Comparison of ENCODE assay signal across 8 cellular contexts in the genomic region with DNA sequence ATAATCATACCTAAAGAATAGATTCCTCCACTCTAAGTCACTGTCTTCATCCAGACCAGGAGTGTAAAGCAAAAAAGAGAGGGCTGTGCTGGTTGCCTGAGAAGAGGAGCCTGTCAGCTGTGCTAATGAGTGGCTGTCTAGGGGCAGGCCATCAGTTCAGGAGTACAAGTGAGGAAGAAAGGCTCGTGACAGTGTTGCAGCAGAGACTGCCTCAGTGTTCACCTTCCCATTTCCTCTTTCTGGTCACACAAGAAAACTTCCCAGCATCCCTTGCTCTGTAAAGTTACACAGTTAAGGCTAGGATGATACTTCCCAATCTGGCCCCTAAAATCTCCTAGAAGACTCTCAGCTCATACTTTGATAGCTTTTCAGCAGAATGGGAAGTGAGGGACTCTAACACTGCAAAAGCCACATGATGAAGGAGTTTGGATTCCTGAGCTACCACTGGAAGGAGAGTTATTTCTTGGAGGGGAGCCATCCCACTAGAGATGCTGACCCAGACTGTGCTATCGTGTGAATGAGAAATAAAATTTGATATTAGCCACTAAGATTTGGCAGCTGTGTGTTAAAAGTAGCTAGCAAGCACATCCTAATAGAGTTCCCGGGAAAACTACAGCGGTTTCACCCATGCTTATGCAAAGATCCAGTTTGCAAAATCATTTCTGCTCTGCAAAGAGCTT.
DNase-seq lines count a peak whose midpoint lies in the region; ATAC-seq lines count a peak whose summit lies in the region.

No MANE protein-coding gene starts in this region.

- ATAC-seq in GM21529 (IDR thresholded peaks at IDR 0.05; ENCODE audit: unreplicated experiment): peak; percentile 88
- no peak for ATAC-seq in natural killer cell treated with Interleukin-12 subunit alpha and Interleukin-12 subunit beta and Interleukin-15 and Interleukin-18, amount 100 ng/mL, for 72 hours
- no peak for ATAC-seq in activated CD8-positive, alpha-beta T cell treated with anti-CD3 and anti-CD28 coated beads, Interleukin-2, amount 10 ng/mL, durations not matched to agents 7 days and 5 days

- intact Hi-C loops in activated T-helper 2 cell treated with anti-CD3 and anti-CD28 coated beads, Interferon-gamma antibody, Interleukin-2, Interleukin-4, amounts not matched to agents 10 μg/mL and 5 μg/mL and 100 μg/mL, durations not matched to agents 14 hours and 24 hours and 36 hours (cut with micrococcal nuclease): no loop called here

- no peak overlapping the region for H3K27ac Mint-ChIP-seq in natural killer cell treated with Interleukin-12 subunit alpha and Interleukin-12 subunit beta and Interleukin-15 and Interleukin-18, amount 100 ng/mL, for 72 hours
- no peak overlapping the region for H3K27ac Mint-ChIP-seq in activated T-helper 2 cell treated with anti-CD3 and anti-CD28 coated beads, Interferon-gamma antibody, Interleukin-2, Interleukin-4, amounts not matched to agents 10 μg/mL and 5 μg/mL and 100 μg/mL, durations not matched to agents 14 hours and 24 hours and 36 hours
- no peak overlapping the region for H3K27ac Mint-ChIP-seq in activated CD8-positive, alpha-beta T cell treated with anti-CD3 and anti-CD28 coated beads, Interleukin-2, amount 10 ng/mL, durations not matched to agents 7 days and 5 days

- H3K4me3 Mint-ChIP-seq in natural killer cell treated with Interleukin-12 subunit alpha and Interleukin-12 subunit beta and Interleukin-15 and Interleukin-18, amount 100 ng/mL, for 72 hours: no peak overlapping the region
- H3K4me3 Mint-ChIP-seq in activated T-helper 2 cell treated with anti-CD3 and anti-CD28 coated beads, Interferon-gamma antibody, Interleukin-2, Interleukin-4, amounts not matched to agents 10 μg/mL and 5 μg/mL and 100 μg/mL, durations not matched to agents 14 hours and 24 hours and 36 hours (ENCODE audit: low read depth): no peak overlapping the region
- H3K4me3 Mint-ChIP-seq in activated CD8-positive, alpha-beta T cell treated with anti-CD3 and anti-CD28 coated beads, Interleukin-2, amount 10 ng/mL, durations not matched to agents 7 days and 5 days: no peak overlapping the region

- CTCF ChIA-PET in activated CD8-positive, alpha-beta T cell treated with anti-CD3 and anti-CD28 coated beads, Interleukin-2, amount 10 ng/mL, durations not matched to agents 7 days and 5 days (lab: Charles Lee): no interaction called here

- DNase-seq in Daoy (ENCODE audit: low read depth): peak; percentile 25
- DNase-seq in Kasumi-1 (lab: John Stamatoyannopoulos, UW): peak; percentile 24 to 37
- DNase-seq in inferior parietal cortex (ENCODE audit: extremely low spot score): peak; percentile 9
- no peak for DNase-seq in T-helper 1 cell
- no peak for DNase-seq in natural killer cell treated with Interleukin-12 subunit alpha and Interleukin-12 subunit beta and Interleukin-15 and Interleukin-18, amount 100 ng/mL, for 72 hours (ENCODE audit: low spot score)
- no peak for DNase-seq in activated T-helper 2 cell treated with anti-CD3 and anti-CD28 coated beads, Interferon-gamma antibody, Interleukin-2, Interleukin-4, amounts not matched to agents 10 μg/mL and 5 μg/mL and 100 μg/mL, durations not matched to agents 14 hours and 24 hours and 36 hours (ENCODE audit: low spot score)
- no peak for DNase-seq in activated CD8-positive, alpha-beta T cell treated with anti-CD3 and anti-CD28 coated beads, Interleukin-2, amount 10 ng/mL, durations not matched to agents 7 days and 5 days

- POLR2A ChIA-PET in activated CD8-positive, alpha-beta T cell treated with anti-CD3 and anti-CD28 coated beads, Interleukin-2, amount 10 ng/mL, durations not matched to agents 7 days and 5 days (lab: Charles Lee): no interaction called here

- H3K4me1 Mint-ChIP-seq in natural killer cell treated with Interleukin-12 subunit alpha and Interleukin-12 subunit beta and Interleukin-15 and Interleukin-18, amount 100 ng/mL, for 72 hours (ENCODE audit: low read depth in 2 of 2): no peaks in the 10 kb centered on the region
- H3K4me1 Mint-ChIP-seq in activated T-helper 2 cell treated with anti-CD3 and anti-CD28 coated beads, Interferon-gamma antibody, Interleukin-2, Interleukin-4, amounts not matched to agents 10 μg/mL and 5 μg/mL and 100 μg/mL, durations not matched to agents 14 hours and 24 hours and 36 hours (ENCODE audit: low read depth): no peaks in the 10 kb centered on the region
- peaks cover 4% of the 10 kb centered on the region for H3K4me1 Mint-ChIP-seq in activated CD8-positive, alpha-beta T cell treated with anti-CD3 and anti-CD28 coated beads, Interleukin-2, amount 10 ng/mL, durations not matched to agents 7 days and 5 days (ENCODE audit: low read depth)

- H3K36me3 Mint-ChIP-seq in natural killer cell treated with Interleukin-12 subunit alpha and Interleukin-12 subunit beta and Interleukin-15 and Interleukin-18, amount 100 ng/mL, for 72 hours: no peaks in the 10 kb centered on the region
- no peaks in the 10 kb centered on the region for H3K36me3 Mint-ChIP-seq in activated T-helper 2 cell treated with anti-CD3 and anti-CD28 coated beads, Interferon-gamma antibody, Interleukin-2, Interleukin-4, amounts not matched to agents 10 μg/mL and 5 μg/mL and 100 μg/mL, durations not matched to agents 14 hours and 24 hours and 36 hours (ENCODE audit: low read depth)
- no peaks in the 10 kb centered on the region for H3K36me3 Mint-ChIP-seq in activated CD8-positive, alpha-beta T cell treated with anti-CD3 and anti-CD28 coated beads, Interleukin-2, amount 10 ng/mL, durations not matched to agents 7 days and 5 days (ENCODE audit: low read depth)

- peaks cover 6% of the 10 kb centered on the region for H3K9me3 Mint-ChIP-seq in natural killer cell treated with Interleukin-12 subunit alpha and Interleukin-12 subunit beta and Interleukin-15 and Interleukin-18, amount 100 ng/mL, for 72 hours
- no peaks in the 10 kb centered on the region for H3K9me3 Mint-ChIP-seq in activated T-helper 2 cell treated with anti-CD3 and anti-CD28 coated beads, Interferon-gamma antibody, Interleukin-2, Interleukin-4, amounts not matched to agents 10 μg/mL and 5 μg/mL and 100 μg/mL, durations not matched to agents 14 hours and 24 hours and 36 hours
- H3K9me3 Mint-ChIP-seq in activated CD8-positive, alpha-beta T cell treated with anti-CD3 and anti-CD28 coated beads, Interleukin-2, amount 10 ng/mL, durations not matched to agents 7 days and 5 days (ENCODE audit: insufficient read depth): no peaks in the 10 kb centered on the region

- H3K27me3 Mint-ChIP-seq in natural killer cell treated with Interleukin-12 subunit alpha and Interleukin-12 subunit beta and Interleukin-15 and Interleukin-18, amount 100 ng/mL, for 72 hours: peaks cover 8 to 20% of the 10 kb centered on the region in 2 donors
- H3K27me3 Mint-ChIP-seq in activated T-helper 2 cell treated with anti-CD3 and anti-CD28 coated beads, Interferon-gamma antibody, Interleukin-2, Interleukin-4, amounts not matched to agents 10 μg/mL and 5 μg/mL and 100 μg/mL, durations not matched to agents 14 hours and 24 hours and 36 hours (ENCODE audit: low read depth): peaks cover 19% of the 10 kb centered on the region
- peaks cover 11% of the 10 kb centered on the region for H3K27me3 Mint-ChIP-seq in activated CD8-positive, alpha-beta T cell treated with anti-CD3 and anti-CD28 coated beads, Interleukin-2, amount 10 ng/mL, durations not matched to agents 7 days and 5 days (ENCODE audit: low read depth)

Comparison
In these comparisons a context has a peak if more than half of its experiments do, and no peak if none do; other contexts are left out.
1. DNase-seq: peak in Daoy (single experiment), Kasumi-1 (2 of 2) and inferior parietal cortex (single experiment); none in T-helper 1 cell (0 of 5), natural killer cell treated with Interleukin-12 subunit alpha and Interleukin-12 subunit beta and Interleukin-15 and Interleukin-18, amount 100 ng/mL, for 72 hours (single experiment), activated T-helper 2 cell treated with anti-CD3 and anti-CD28 coated beads, Interferon-gamma antibody, Interleukin-2, Interleukin-4, amounts not matched to agents 10 μg/mL and 5 μg/mL and 100 μg/mL, durations not matched to agents 14 hours and 24 hours and 36 hours (single experiment) and activated CD8-positive, alpha-beta T cell treated with anti-CD3 and anti-CD28 coated beads, Interleukin-2, amount 10 ng/mL, durations not matched to agents 7 days and 5 days (single experiment).